In the genomic region with DNA sequence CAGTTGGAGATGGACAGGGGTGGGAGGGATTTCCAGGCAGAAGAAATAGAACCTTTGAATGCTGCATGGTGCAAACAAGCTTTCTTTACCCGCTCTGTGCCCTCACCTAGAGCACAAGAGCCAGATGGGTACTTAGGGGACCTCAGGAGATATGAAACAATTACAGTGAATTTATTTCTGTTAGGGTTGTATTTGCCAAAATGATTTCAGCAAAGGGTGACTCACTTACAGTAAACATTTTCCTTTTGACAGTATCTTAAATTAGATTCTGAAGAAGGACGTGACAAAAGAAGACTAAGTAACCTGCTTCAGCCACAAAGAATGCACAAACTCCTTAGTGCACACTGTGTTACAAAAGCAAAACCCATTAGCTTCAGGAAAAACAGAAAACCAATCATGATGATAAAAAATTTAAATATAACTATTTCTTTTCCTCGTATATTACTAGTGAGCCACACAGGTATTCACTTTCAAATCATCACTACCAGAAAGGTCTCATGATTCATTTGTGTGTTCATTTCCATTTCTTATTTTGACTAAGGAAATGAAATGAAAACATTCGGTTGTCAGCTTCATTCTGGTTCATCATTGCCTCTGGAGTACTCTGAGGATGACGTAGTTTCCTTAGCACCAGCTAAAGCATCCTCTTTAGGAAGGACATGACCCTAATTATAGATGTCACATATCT, we compare ENCODE assay signal across 10 cellular contexts.
DNase-seq lines count a peak whose midpoint lies in the region; ATAC-seq and TF ChIP-seq lines count a peak whose summit lies in the region.
"Had no signal": no experiment of that assay in that cellular context is flagged by ENCODE, and none has a peak within 500 bp of the region (broad histone marks: within the 10 kb centered on the region; RNA-seq: fewer than 3 reads in every experiment).

No MANE protein-coding gene starts in this region.

- peaks cover 16% of the 10 kb centered on the region for H3K4me1 Mint-ChIP-seq in activated CD4-positive, alpha-beta memory T cell treated with anti-CD3 and anti-CD28 coated beads for 36 hours (ENCODE audit: low read depth)
- peaks cover 11% of the 10 kb centered on the region for H3K4me1 Mint-ChIP-seq in activated CD4-positive, alpha-beta memory T cell treated with anti-CD3 and anti-CD28 coated beads, Interleukin-2, amount 10 ng/mL, durations not matched to agents 7 days and 5 days

- peak overlapping the region; percentile 7 for H3K4me3 Mint-ChIP-seq in activated CD4-positive, alpha-beta memory T cell treated with anti-CD3 and anti-CD28 coated beads for 36 hours
- H3K4me3 Mint-ChIP-seq in activated CD4-positive, alpha-beta memory T cell treated with anti-CD3 and anti-CD28 coated beads, Interleukin-2, amount 10 ng/mL, durations not matched to agents 7 days and 5 days: no peak overlapping the region

- H3K4me3 ChIP-seq in epithelial cell of esophagus (ENCODE audit: low read length) (no peak overlapping the region), ovary (no peak overlapping the region)

- H3K36me3 ChIP-seq in ovary: no peaks in the 10 kb centered on the region

- CTCF ChIA-PET in activated CD4-positive, alpha-beta memory T cell treated with anti-CD3 and anti-CD28 coated beads for 36 hours (lab: Charles Lee): interaction anchor here (0.7 kb wide), 1 partner anchor 54 kb away, joined by 3 read pairs; no protein-coding TSS in a partner anchor
- CTCF ChIA-PET in activated CD4-positive, alpha-beta memory T cell treated with anti-CD3 and anti-CD28 coated beads, Interleukin-2, amount 10 ng/mL, durations not matched to agents 7 days and 5 days (lab: Charles Lee): no interaction called here

- no peak for TF ChIP-seq CTCF in epithelial cell of esophagus (IDR thresholded peaks at IDR 0.05; ENCODE audit: insufficient read depth, low read depth, low read length, missing control alignments)
- TF ChIP-seq CTCF in ovary (IDR thresholded peaks at IDR 0.05): no peak

- H3K4me1 ChIP-seq in ovary (ENCODE audit: insufficient read depth): no peaks in the 10 kb centered on the region

- peaks cover 6% of the 10 kb centered on the region for H3K27me3 Mint-ChIP-seq in activated CD4-positive, alpha-beta memory T cell treated with anti-CD3 and anti-CD28 coated beads for 36 hours
- H3K27me3 Mint-ChIP-seq in activated CD4-positive, alpha-beta memory T cell treated with anti-CD3 and anti-CD28 coated beads, Interleukin-2, amount 10 ng/mL, durations not matched to agents 7 days and 5 days: peaks cover 10% of the 10 kb centered on the region

- no peak overlapping the region for H3K27ac ChIP-seq in ovary

- no peak for TF ChIP-seq POLR2A in ovary (IDR thresholded peaks at IDR 0.05)

- H3K27me3 ChIP-seq in ovary: no peaks in the 10 kb centered on the region

- intact Hi-C loops in activated CD4-positive, alpha-beta memory T cell treated with anti-CD3 and anti-CD28 coated beads for 36 hours (cut with micrococcal nuclease): loop anchor here (1.0 to 5.0 kb wide), 8 partner anchors 38 to 848 kb away; a partner anchor contains a TSS
- intact Hi-C loops in ovary (cut with DNase I): no loop called here

- ATAC-seq in GM19452 (IDR thresholded peaks at IDR 0.05; ENCODE audit: unreplicated experiment) (peak; percentile 65), HG03066 (IDR thresholded peaks at IDR 0.05; ENCODE audit: low read depth, unreplicated experiment) (peak; percentile 54)

- no peak for TF ChIP-seq EP300 in ovary (IDR thresholded peaks at IDR 0.05)

- H3K9me3 Mint-ChIP-seq in activated CD4-positive, alpha-beta memory T cell treated with anti-CD3 and anti-CD28 coated beads for 36 hours: no peaks in the 10 kb centered on the region
- no peaks in the 10 kb centered on the region for H3K9me3 Mint-ChIP-seq in activated CD4-positive, alpha-beta memory T cell treated with anti-CD3 and anti-CD28 coated beads, Interleukin-2, amount 10 ng/mL, durations not matched to agents 7 days and 5 days

- no peaks in the 10 kb centered on the region for H3K36me3 Mint-ChIP-seq in activated CD4-positive, alpha-beta memory T cell treated with anti-CD3 and anti-CD28 coated beads for 36 hours
- no peaks in the 10 kb centered on the region for H3K36me3 Mint-ChIP-seq in activated CD4-positive, alpha-beta memory T cell treated with anti-CD3 and anti-CD28 coated beads, Interleukin-2, amount 10 ng/mL, durations not matched to agents 7 days and 5 days (ENCODE audit: low read depth)

- no peaks in the 10 kb centered on the region for H3K9me3 ChIP-seq in ovary

- 54 to 64% (median 62%) methylated on average over 5 of the region's 5 CpGs for WGBS in ovary, 3 donors

- DNase-seq in activated CD4-positive, alpha-beta memory T cell treated with anti-CD3 and anti-CD28 coated beads for 36 hours: peak; percentile 16
- DNase-seq in activated CD4-positive, alpha-beta memory T cell treated with anti-CD3 and anti-CD28 coated beads, Interleukin-2, amount 10 ng/mL, durations not matched to agents 7 days and 5 days: no peak
- peak; percentile 22 for DNase-seq in epithelial cell of esophagus (ENCODE audit: low read depth)
- DNase-seq in NCI-H2029 (lab: John Stamatoyannopoulos, UW): no peak
- DNase-seq in ovary: no peak
- no peak for DNase-seq in SHP77 (lab: John Stamatoyannopoulos, UW)
- DNase-seq: activated CD4-positive, alpha-beta T cell treated with anti-CD3 and anti-CD28 coated beads, Interleukin-2, amount 50 U/mL, for 4 hours; RPMI8226 had no signal

- peak overlapping the region; percentile 66 for H3K27ac Mint-ChIP-seq in activated CD4-positive, alpha-beta memory T cell treated with anti-CD3 and anti-CD28 coated beads for 36 hours
- no peak overlapping the region for H3K27ac Mint-ChIP-seq in activated CD4-positive, alpha-beta memory T cell treated with anti-CD3 and anti-CD28 coated beads, Interleukin-2, amount 10 ng/mL, durations not matched to agents 7 days and 5 days

- POLR2A ChIA-PET in activated CD4-positive, alpha-beta memory T cell treated with anti-CD3 and anti-CD28 coated beads for 36 hours (lab: Charles Lee): interaction anchor here (0.9 to 1.6 kb wide), 6 partner anchors 8 to 158 kb away, joined by 3 to 6 read pairs (median 4); no protein-coding TSS in a partner anchor
- POLR2A ChIA-PET in activated CD4-positive, alpha-beta memory T cell treated with anti-CD3 and anti-CD28 coated beads, Interleukin-2, amount 10 ng/mL, durations not matched to agents 7 days and 5 days (lab: Charles Lee): no interaction called here

Comparison
In these comparisons a context has a peak if more than half of its experiments do, and no peak if none do; other contexts are left out.
1. DNase-seq: peak in activated CD4-positive, alpha-beta memory T cell treated with anti-CD3 and anti-CD28 coated beads for 36 hours (single experiment) and epithelial cell of esophagus (single experiment); none in activated CD4-positive, alpha-beta memory T cell treated with anti-CD3 and anti-CD28 coated beads, Interleukin-2, amount 10 ng/mL, durations not matched to agents 7 days and 5 days (single experiment), NCI-H2029 (single experiment), ovary (0 of 5) and SHP77 (0 of 2).